In genomic region chr18:78986018-78986481, GRCh38 we compare ENCODE assay signal across 8 cellular contexts. TPM values are rescaled to one million over a fixed set of nuclear protein-coding genes. Genes with fewer than 3 reads are reported as not detected.
DNase-seq lines count a peak whose midpoint lies in the region; TF ChIP-seq lines count a peak whose summit lies in the region.

No MANE protein-coding gene starts in this region.

- no peak overlapping the region for H3K4me3 ChIP-seq in effector memory CD4-positive, alpha-beta T cell (ENCODE audit: insufficient read depth, low read depth, low read length, poor library complexity, severe bottlenecking)

- H3K27ac Mint-ChIP-seq in chondrocyte (ENCODE audit: unreplicated experiment) (no peak overlapping the region), nephron progenitor cell (no peak overlapping the region)
- H3K27ac Mint-ChIP-seq in activated T-helper 1 cell treated with anti-CD3 and anti-CD28 coated beads, Interleukin-12 subunit alpha, Interleukin-12 subunit beta, Interleukin-2, Interleukin-4 antibody, amounts not matched to agents 30 ng/mL and 10 ng/mL and 1 ng/mL, durations not matched to agents 14 hours and 24 hours and 36 hours = no peak overlapping the region

- H3K27ac ChIP-seq in effector memory CD4-positive, alpha-beta T cell (ENCODE audit: insufficient read depth, low read length, poor library complexity, severe bottlenecking) = no peak overlapping the region

- H3K4me3 Mint-ChIP-seq in chondrocyte (ENCODE audit: unreplicated experiment) (no peak overlapping the region), nephron progenitor cell (peak overlapping the region; percentile 80)
- no peak overlapping the region for H3K4me3 Mint-ChIP-seq in activated T-helper 1 cell treated with anti-CD3 and anti-CD28 coated beads, Interleukin-12 subunit alpha, Interleukin-12 subunit beta, Interleukin-2, Interleukin-4 antibody, amounts not matched to agents 30 ng/mL and 10 ng/mL and 1 ng/mL, durations not matched to agents 14 hours and 24 hours and 36 hours

- DNase-seq in NCI-H146 treated with DMSO at 0.1 percent for 48 hours (lab: John Stamatoyannopoulos, UW; ENCODE audit: unreplicated experiment) = peak; percentile 98
- no peak for DNase-seq in chondrocyte (ENCODE audit: low spot score)
- DNase-seq in nephron progenitor cell = peak; percentile 66
- DNase-seq in NCI-H774 (lab: John Stamatoyannopoulos, UW) = no peak
- no peak for DNase-seq in activated T-helper 1 cell treated with anti-CD3 and anti-CD28 coated beads, Interleukin-12 subunit alpha, Interleukin-12 subunit beta, Interleukin-2, Interleukin-4 antibody, amounts not matched to agents 30 ng/mL and 10 ng/mL and 1 ng/mL, durations not matched to agents 14 hours and 24 hours and 36 hours (ENCODE audit: low spot score)
- no peak for DNase-seq in effector memory CD4-positive, alpha-beta T cell
- no peak for DNase-seq in inferior parietal cortex (ENCODE audit: extremely low spot score)

- H3K27me3 Mint-ChIP-seq in chondrocyte (ENCODE audit: low read depth) (peaks cover 75% of the 10 kb centered on the region), nephron progenitor cell (ENCODE audit: low read depth, poor library complexity) (peaks cover 9% of the 10 kb centered on the region)
- peaks cover 75% of the 10 kb centered on the region for H3K27me3 Mint-ChIP-seq in activated T-helper 1 cell treated with anti-CD3 and anti-CD28 coated beads, Interleukin-12 subunit alpha, Interleukin-12 subunit beta, Interleukin-2, Interleukin-4 antibody, amounts not matched to agents 30 ng/mL and 10 ng/mL and 1 ng/mL, durations not matched to agents 14 hours and 24 hours and 36 hours (ENCODE audit: insufficient read depth)

- no peaks in the 10 kb centered on the region for H3K9me3 ChIP-seq in effector memory CD4-positive, alpha-beta T cell (ENCODE audit: control insufficient read depth, low read length)

- H3K36me3 Mint-ChIP-seq in chondrocyte (ENCODE audit: low read depth) = peaks cover 4% of the 10 kb centered on the region
- peaks cover 9% of the 10 kb centered on the region for H3K36me3 Mint-ChIP-seq in nephron progenitor cell (ENCODE audit: low read depth)
- H3K36me3 Mint-ChIP-seq in activated T-helper 1 cell treated with anti-CD3 and anti-CD28 coated beads, Interleukin-12 subunit alpha, Interleukin-12 subunit beta, Interleukin-2, Interleukin-4 antibody, amounts not matched to agents 30 ng/mL and 10 ng/mL and 1 ng/mL, durations not matched to agents 14 hours and 24 hours and 36 hours (ENCODE audit: low read depth) = peaks cover 9% of the 10 kb centered on the region

- H3K9me3 Mint-ChIP-seq in chondrocyte (ENCODE audit: low read depth) (no peaks in the 10 kb centered on the region), nephron progenitor cell (no peaks in the 10 kb centered on the region)
- H3K9me3 Mint-ChIP-seq in activated T-helper 1 cell treated with anti-CD3 and anti-CD28 coated beads, Interleukin-12 subunit alpha, Interleukin-12 subunit beta, Interleukin-2, Interleukin-4 antibody, amounts not matched to agents 30 ng/mL and 10 ng/mL and 1 ng/mL, durations not matched to agents 14 hours and 24 hours and 36 hours = peaks cover 6% of the 10 kb centered on the region

- H3K4me1 Mint-ChIP-seq in chondrocyte (ENCODE audit: low read depth) (no peaks in the 10 kb centered on the region), nephron progenitor cell (peaks cover 84% of the 10 kb centered on the region)
- H3K4me1 Mint-ChIP-seq in activated T-helper 1 cell treated with anti-CD3 and anti-CD28 coated beads, Interleukin-12 subunit alpha, Interleukin-12 subunit beta, Interleukin-2, Interleukin-4 antibody, amounts not matched to agents 30 ng/mL and 10 ng/mL and 1 ng/mL, durations not matched to agents 14 hours and 24 hours and 36 hours (ENCODE audit: low read depth) = no peaks in the 10 kb centered on the region

- no peaks in the 10 kb centered on the region for H3K36me3 ChIP-seq in effector memory CD4-positive, alpha-beta T cell (ENCODE audit: control insufficient read depth, insufficient read depth, low read length)

- TF ChIP-seq CTCF in GM12874 (IDR thresholded peaks at IDR 0.05; ENCODE audit: insufficient read depth, low read depth, low read length) = 0 out of 2 replicates have a peak, but pooled peaks have one; percentile 20
- TF ChIP-seq CTCF in chondrocyte (IDR thresholded peaks at IDR 0.05) = peak; percentile 76
- TF ChIP-seq CTCF in nephron progenitor cell (IDR thresholded peaks at IDR 0.05) = peak; percentile 77

- H3K27me3 ChIP-seq in effector memory CD4-positive, alpha-beta T cell (replicated peaks; ENCODE audit: control insufficient read depth, insufficient read depth, low read length, poor library complexity, severe bottlenecking) = peaks cover 23% of the 10 kb centered on the region

- peaks cover 1% of the 10 kb centered on the region for H3K4me1 ChIP-seq in effector memory CD4-positive, alpha-beta T cell (ENCODE audit: control insufficient read depth, insufficient read depth, low read length, poor library complexity, severe bottlenecking)

- intact Hi-C loops in activated T-helper 1 cell treated with anti-CD3 and anti-CD28 coated beads, Interleukin-12 subunit alpha, Interleukin-12 subunit beta, Interleukin-2, Interleukin-4 antibody, amounts not matched to agents 30 ng/mL and 10 ng/mL and 1 ng/mL, durations not matched to agents 14 hours and 24 hours and 36 hours (cut with micrococcal nuclease) = loop anchor here (5.0 kb wide), 1 partner anchor 1084 kb away; no protein-coding TSS in a partner anchor

RNA-seq across cellular contexts. Expression of gene SALL3, which starts 6.4 kb away (rescaled TPM):
- total RNA-seq in chondrocyte = not detected in 3 replicates
- not detected in 2 replicates for total RNA-seq in activated T-helper 1 cell treated with anti-CD3 and anti-CD28 coated beads, Interleukin-12 subunit alpha, Interleukin-12 subunit beta, Interleukin-2, Interleukin-4 antibody, amounts not matched to agents 30 ng/mL and 10 ng/mL and 1 ng/mL, durations not matched to agents 14 hours and 24 hours and 36 hours

Comparison
In these comparisons a context has a peak if more than half of its experiments do, and no peak if none do; other contexts are left out.
1. CTCF ChIP-seq: peak in every context shown above with its lines; median percentile 77 in nephron progenitor cell; 76 in chondrocyte; 20 in GM12874.
2. DNase-seq: peak in NCI-H146 treated with DMSO at 0.1 percent for 48 hours (single experiment) and nephron progenitor cell (single experiment); none in chondrocyte (single experiment), NCI-H774 (single experiment), activated T-helper 1 cell treated with anti-CD3 and anti-CD28 coated beads, Interleukin-12 subunit alpha, Interleukin-12 subunit beta, Interleukin-2, Interleukin-4 antibody, amounts not matched to agents 30 ng/mL and 10 ng/mL and 1 ng/mL, durations not matched to agents 14 hours and 24 hours and 36 hours (single experiment), effector memory CD4-positive, alpha-beta T cell (0 of 3) and inferior parietal cortex (single experiment).